25 cellular contexts compared by ENCODE assay signal in genomic region chr19:2777952-2778683, GRCh38. TPM values are rescaled to one million over a fixed set of nuclear protein-coding genes. Genes with fewer than 3 reads are reported as not detected.
DNase-seq lines count a peak whose midpoint lies in the region; ATAC-seq and TF ChIP-seq lines count a peak whose summit lies in the region.
"Had no signal": no experiment of that assay in that cellular context is flagged by ENCODE, and none has a peak within 500 bp of the region (broad histone marks: within the 10 kb centered on the region; RNA-seq: fewer than 3 reads in every experiment).

No MANE protein-coding gene starts in this region.

- peak overlapping the region; percentile 72 to 81 for H3K27ac Mint-ChIP-seq in stimulated activated naive CD8-positive, alpha-beta T cell treated with anti-CD3 and anti-CD28 coated beads, Interleukin-15, amount 100 ng/mL, for 72 hours
- no peak overlapping the region for H3K27ac Mint-ChIP-seq in T-helper 17 cell
- H3K27ac Mint-ChIP-seq: activated naive CD8-positive, alpha-beta T cell treated with anti-CD3 and anti-CD28 coated beads, Interleukin-2, amount 10 ng/mL, durations not matched to agents 7 days and 5 days; mesothelial cell of epicardium; natural killer cell had no signal

- intact Hi-C loops in left lung (cut with DNase I) = no loop called here

- H3K4me3 ChIP-seq in left lung = no peak overlapping the region
- H3K4me3 ChIP-seq: PC-9, right lobe of liver, tibial artery had no signal

- H3K36me3 ChIP-seq in left lung = peaks cover 0 to 13% of the 10 kb centered on the region in 2 donors
- H3K36me3 ChIP-seq: right lobe of liver had no signal

- no peak for ATAC-seq in stimulated activated naive CD8-positive, alpha-beta T cell treated with anti-CD3 and anti-CD28 coated beads, Interleukin-15, amount 100 ng/mL, for 72 hours
- ATAC-seq in stimulated activated naive CD8-positive, alpha-beta T cell treated with anti-CD3 and anti-CD28 coated beads, Interleukin-15, Interleukin-2, amounts not matched to agents 100 U/mL and 50 U/mL, for 24 hours = no peak
- no peak for ATAC-seq in T-helper 17 cell
- ATAC-seq in left lung = no peak
- no peak for ATAC-seq in GM18867 (IDR thresholded peaks at IDR 0.05; ENCODE audit: unreplicated experiment)
- ATAC-seq in GM19035 (IDR thresholded peaks at IDR 0.05; ENCODE audit: unreplicated experiment) = no peak
- ATAC-seq: foreskin keratinocyte, natural killer cell, right lobe of liver had no signal

- no peak for TF ChIP-seq CTCF in left lung (IDR thresholded peaks at IDR 0.05)

- DNase-seq in stimulated activated naive CD8-positive, alpha-beta T cell treated with anti-CD3 and anti-CD28 coated beads, Interleukin-15, amount 100 ng/mL, for 72 hours = no peak
- DNase-seq in stimulated activated naive CD8-positive, alpha-beta T cell treated with anti-CD3 and anti-CD28 coated beads, Interleukin-15, Interleukin-2, amounts not matched to agents 100 U/mL and 50 U/mL, for 24 hours = no peak
- DNase-seq in T-helper 17 cell (no peak), myocyte (ENCODE audit: low read depth) (peak; percentile 51), left lung (no peak), NCI-H1048 (lab: John Stamatoyannopoulos, UW) (no peak)
- DNase-seq: activated CD4-positive, alpha-beta T cell treated with anti-CD3 and anti-CD28 coated beads for 1 hour; activated CD8-positive, alpha-beta memory T cell treated with anti-CD3 and anti-CD28 coated beads, Interleukin-2, amount 50 U/mL, for 4 hours; activated naive CD8-positive, alpha-beta T cell treated with anti-CD3 and anti-CD28 coated beads, Interleukin-2, amount 10 ng/mL, durations not matched to agents 7 days and 5 days; DMS 273 treated with DMSO at 0.1 percent for 48 hours; effector CD4-positive, alpha-beta T cell; foreskin keratinocyte; natural killer cell; NCI-H1417 treated with DMSO at 0.1 percent for 48 hours; NCI-H446; PC-9; right lobe of liver; SHP77; stimulated activated naive CD4-positive, alpha-beta T cell treated with Interleukin-2 at 50 U/mL for 16 hours; tibial artery had no signal

- H3K27me3 ChIP-seq in left lung = no peaks in the 10 kb centered on the region
- H3K27me3 ChIP-seq: foreskin keratinocyte, right lobe of liver, tibial artery had no signal

- no peaks in the 10 kb centered on the region for H3K36me3 Mint-ChIP-seq in T-helper 17 cell (ENCODE audit: low read depth)
- H3K36me3 Mint-ChIP-seq: natural killer cell had no signal

- no peak overlapping the region for H3K4me3 Mint-ChIP-seq in stimulated activated naive CD8-positive, alpha-beta T cell treated with anti-CD3 and anti-CD28 coated beads, Interleukin-15, amount 100 ng/mL, for 72 hours
- peak overlapping the region; percentile 31 for H3K4me3 Mint-ChIP-seq in T-helper 17 cell
- H3K4me3 Mint-ChIP-seq: activated naive CD8-positive, alpha-beta T cell treated with anti-CD3 and anti-CD28 coated beads, Interleukin-2, amount 10 ng/mL, durations not matched to agents 7 days and 5 days; mesothelial cell of epicardium; natural killer cell had no signal

- no peak overlapping the region for H3K27ac ChIP-seq in left lung
- H3K27ac ChIP-seq: foreskin keratinocyte, parathyroid adenoma, PC-9, right lobe of liver, tibial artery had no signal

- no peaks in the 10 kb centered on the region for H3K9me3 Mint-ChIP-seq in stimulated activated naive CD8-positive, alpha-beta T cell treated with anti-CD3 and anti-CD28 coated beads, Interleukin-15, amount 100 ng/mL, for 72 hours
- H3K9me3 Mint-ChIP-seq: activated naive CD8-positive, alpha-beta T cell treated with anti-CD3 and anti-CD28 coated beads, Interleukin-2, amount 10 ng/mL, durations not matched to agents 7 days and 5 days; activated T-helper 2 cell treated with anti-CD3 and anti-CD28 coated beads, Interferon-gamma antibody, Interleukin-2, Interleukin-4, amounts not matched to agents 10 μg/mL and 5 μg/mL and 100 μg/mL, durations not matched to agents 14 hours and 24 hours and 36 hours; mesothelial cell of epicardium; natural killer cell had no signal

- H3K4me1 Mint-ChIP-seq in stimulated activated naive CD8-positive, alpha-beta T cell treated with anti-CD3 and anti-CD28 coated beads, Interleukin-15, amount 100 ng/mL, for 72 hours = peaks cover 72% of the 10 kb centered on the region
- H3K4me1 Mint-ChIP-seq in T-helper 17 cell = peaks cover 30% of the 10 kb centered on the region

- H3K4me1 ChIP-seq in left lung = peaks cover 14 to 54% of the 10 kb centered on the region in 2 donors
- H3K4me1 ChIP-seq: foreskin keratinocyte had no signal

- H3K9me3 ChIP-seq in T-helper 17 cell (ENCODE audit: control insufficient read depth, low read length, poor library complexity, severe bottlenecking) (no peaks in the 10 kb centered on the region), left lung (no peaks in the 10 kb centered on the region)
- H3K9me3 ChIP-seq: right lobe of liver, tibial artery had no signal

- no peaks in the 10 kb centered on the region for H3K27me3 Mint-ChIP-seq in stimulated activated naive CD8-positive, alpha-beta T cell treated with anti-CD3 and anti-CD28 coated beads, Interleukin-15, amount 100 ng/mL, for 72 hours
- H3K27me3 Mint-ChIP-seq in T-helper 17 cell = no peaks in the 10 kb centered on the region
- H3K27me3 Mint-ChIP-seq: activated naive CD8-positive, alpha-beta T cell treated with anti-CD3 and anti-CD28 coated beads, Interleukin-2, amount 10 ng/mL, durations not matched to agents 7 days and 5 days had no signal

RNA-seq across cellular contexts. Expression of gene SGTA, which starts 5.0 kb away (rescaled TPM):
- total RNA-seq in T-helper 17 cell (10 to 100 TPM; 29.2 to 31.9 TPM), myocyte (82.5 and 99.4 TPM in 2 replicates), left lung (10 to 100 TPM; 39.6 to 46.3 TPM)
- polyA plus RNA-seq in myocyte (2012) = 88.8 TPM

RNA-seq across cellular contexts. Expression of gene THOP1, which starts 7.2 kb away (rescaled TPM):
- total RNA-seq in T-helper 17 cell (10 to 100 TPM; 24.2 to 28.1 TPM), myocyte (102 and 142 TPM in 2 replicates), left lung (10 to 100 TPM; 46.3 to 65.3 TPM)
- 63.3 TPM for polyA plus RNA-seq in myocyte (2012)

RNA-seq across cellular contexts. Expression of gene SLC39A3, which starts 38.3 kb away (rescaled TPM):
- 10 to 100 TPM; 12.3 to 20.6 TPM for total RNA-seq in T-helper 17 cell
- total RNA-seq in myocyte = 35.5 and 41.8 TPM in 2 replicates
- polyA plus RNA-seq in myocyte (2012) = 44.2 TPM
- total RNA-seq in left lung = 10 to 100 TPM; 28.4 to 33.6 TPM

RNA-seq across cellular contexts. Expression of gene ZNF554, which starts 41.5 kb away (rescaled TPM):
- total RNA-seq in T-helper 17 cell (1 to 10 TPM; 3.0 to 3.2 TPM), myocyte (6.5 and 6.8 TPM in 2 replicates), left lung (1 to 10 TPM; 2.1 to 4.1 TPM)
- polyA plus RNA-seq in myocyte (2012) = 3.7 TPM

RNA-seq across cellular contexts. Expression of gene DIRAS1, which starts 56.9 kb away (rescaled TPM):
- total RNA-seq in T-helper 17 cell (under 1 TPM; 0.40 to 0.42 TPM), myocyte (4.2 and 4.5 TPM in 2 replicates), left lung (1 to 10 TPM in 1 of 2 donors, under 1 TPM in 1; 0.71 to 2.0 TPM)
- polyA plus RNA-seq in myocyte (2012) = 13.3 TPM
- total RNA-seq: activated naive CD8-positive, alpha-beta T cell treated with anti-CD3 and anti-CD28 coated beads, Interleukin-2, amount 10 ng/mL, durations not matched to agents 7 days and 5 days had no signal
